Comparison of ENCODE assay signal across 1 cellular context in genomic region chr20:57231951-57232428, GRCh38.
TF ChIP-seq lines count a peak whose summit lies in the region.

No MANE protein-coding gene starts in this region.

TF ChIP-seq in WTC11, 78 proteins besides CTCF, POLR2A, EP300 and RAD21 (continued from another document and continues in another):
- TF ChIP-seq MXD4 (CRISPR knock-in tag; IDR thresholded peaks at IDR 0.05; ENCODE audit: borderline replicate concordance) (0 out of 2 replicates have a peak, but pooled peaks have one; percentile 6), ARID4B (CRISPR knock-in tag; IDR thresholded peaks at IDR 0.05; ENCODE audit: borderline replicate concordance) (no peak), RELA (CRISPR knock-in tag; IDR thresholded peaks at IDR 0.05; ENCODE audit: borderline replicate concordance) (no peak), MYBL2 (CRISPR knock-in tag; IDR thresholded peaks at IDR 0.05) (no peak), AFF4 (CRISPR knock-in tag; IDR thresholded peaks at IDR 0.05; ENCODE audit: borderline replicate concordance) (no peak), ZNF512 (CRISPR knock-in tag; IDR thresholded peaks at IDR 0.05; ENCODE audit: borderline replicate concordance) (no peak), RORB (CRISPR knock-in tag; IDR thresholded peaks at IDR 0.05) (no peak), TCF7 (CRISPR knock-in tag; IDR thresholded peaks at IDR 0.05; ENCODE audit: low read depth) (no peak), E2F4 (CRISPR knock-in tag; IDR thresholded peaks at IDR 0.05; ENCODE audit: borderline replicate concordance, low read depth) (no peak), OVOL2 (CRISPR knock-in tag; IDR thresholded peaks at IDR 0.05; ENCODE audit: borderline replicate concordance) (no peak), TEAD4 (CRISPR knock-in tag; IDR thresholded peaks at IDR 0.05) (no peak), ZNF425 (CRISPR knock-in tag; conservative IDR thresholded peaks at IDR 0.05) (peak; percentile 87; the same call in 1 of the 2 replicates), GRHL2 (CRISPR knock-in tag; IDR thresholded peaks at IDR 0.05; ENCODE audit: insufficient replicate concordance, severe bottlenecking) (no peak), ATF3 (CRISPR knock-in tag; conservative IDR thresholded peaks at IDR 0.05) (no peak), PRDM15 (CRISPR knock-in tag; IDR thresholded peaks at IDR 0.05) (no peak), ZNF416 (CRISPR knock-in tag; IDR thresholded peaks at IDR 0.05) (no peak), ZNF671 (CRISPR knock-in tag; IDR thresholded peaks at IDR 0.05) (no peak), SP1 (CRISPR knock-in tag; conservative IDR thresholded peaks at IDR 0.05) (no peak), NR3C1 (CRISPR knock-in tag; conservative IDR thresholded peaks at IDR 0.05; ENCODE audit: low read depth) (no peak), ZNF121 (CRISPR knock-in tag; IDR thresholded peaks at IDR 0.05) (no peak), STAT6 (CRISPR knock-in tag; conservative IDR thresholded peaks at IDR 0.05; ENCODE audit: low read depth) (no peak), ZMAT4 (CRISPR knock-in tag; IDR thresholded peaks at IDR 0.05) (peak; percentile 77; the same call in 1 of the 2 replicates), ERG (CRISPR knock-in tag; IDR thresholded peaks at IDR 0.05) (0 out of 2 replicates have a peak, but pooled peaks have one; percentile 54), NR1H2 (CRISPR knock-in tag; IDR thresholded peaks at IDR 0.05) (no peak), ZNF138 (CRISPR knock-in tag; conservative IDR thresholded peaks at IDR 0.05) (no peak), CREM (CRISPR knock-in tag; IDR thresholded peaks at IDR 0.05) (no peak), E2F1 (CRISPR knock-in tag; IDR thresholded peaks at IDR 0.05) (no peak), GABPB1 (CRISPR knock-in tag; IDR thresholded peaks at IDR 0.05) (no peak), FOXP1 (CRISPR knock-in tag; IDR thresholded peaks at IDR 0.05; ENCODE audit: borderline replicate concordance) (no peak), KAT7 (CRISPR knock-in tag; IDR thresholded peaks at IDR 0.05; ENCODE audit: borderline replicate concordance) (no peak), PRRX2 (CRISPR knock-in tag; IDR thresholded peaks at IDR 0.05) (peak; percentile 90; the same call in 1 of the 2 replicates)
